10 cellular contexts compared by ENCODE assay signal in genomic region chr1:110063781-110064180, GRCh38. TPM values are rescaled to one million over a fixed set of nuclear protein-coding genes. Genes with fewer than 3 reads are reported as not detected.
"Had no signal": no experiment of that assay in that cellular context is flagged by ENCODE, and none has a peak within 500 bp of the region (broad histone marks: within the 10 kb centered on the region; RNA-seq: fewer than 3 reads in every experiment).

No MANE protein-coding gene starts in this region.

- H3K4me2 ChIP-seq: GM23338 had no signal

- H3K4me3 Mint-ChIP-seq: GM23338, H9 had no signal

- ATAC-seq: GM23338, K562 had no signal

- H3K27ac Mint-ChIP-seq: GM23338, H9 had no signal

- DNase-seq: H9, HCEC 1CT, IMR-90, KG1 had no signal

- H3K4me3 ChIP-seq: GM23338, K562 had no signal

- H2AFZ ChIP-seq: GM23338 had no signal

- H3K27ac ChIP-seq: HL-60 had no signal

- FAIRE-seq: H1, HTR-8/SVneo, K562 had no signal

RNA-seq across cellular contexts. Expression of gene ALX3, which starts 6.7 kb away (rescaled TPM):
- total RNA-seq: GM23338, H1, H9, HT-29, IMR-90, K562 had no signal

RNA-seq across cellular contexts. Expression of gene UBL4B, which starts 48.5 kb away (rescaled TPM):
- total RNA-seq: GM23338, H1, H9, HT-29, IMR-90, K562 had no signal
